1 cellular context compared by ENCODE assay signal in the genomic region with DNA sequence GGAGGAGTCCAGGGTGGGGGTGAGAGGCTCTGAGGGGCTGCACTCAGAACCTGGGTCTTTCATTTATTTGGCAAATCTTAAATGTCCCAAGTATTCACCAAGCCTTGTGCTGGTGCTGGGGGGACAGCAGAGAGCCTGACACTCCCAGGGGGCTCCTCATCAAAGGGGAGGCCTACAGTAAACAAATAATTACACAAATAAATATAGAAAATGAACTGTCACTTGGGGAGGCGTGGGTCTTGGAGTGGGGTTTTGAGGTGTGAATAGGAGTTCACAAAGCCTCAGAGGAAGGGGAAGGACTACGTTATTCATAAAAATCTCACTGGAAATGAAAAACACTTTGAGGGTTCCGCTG.
TF ChIP-seq lines count a peak whose summit lies in the region.

No MANE protein-coding gene starts in this region.

TF ChIP-seq in GM23338, 12 proteins besides CTCF, POLR2A, EP300 and RAD21:
- TF ChIP-seq, protein P1, sequence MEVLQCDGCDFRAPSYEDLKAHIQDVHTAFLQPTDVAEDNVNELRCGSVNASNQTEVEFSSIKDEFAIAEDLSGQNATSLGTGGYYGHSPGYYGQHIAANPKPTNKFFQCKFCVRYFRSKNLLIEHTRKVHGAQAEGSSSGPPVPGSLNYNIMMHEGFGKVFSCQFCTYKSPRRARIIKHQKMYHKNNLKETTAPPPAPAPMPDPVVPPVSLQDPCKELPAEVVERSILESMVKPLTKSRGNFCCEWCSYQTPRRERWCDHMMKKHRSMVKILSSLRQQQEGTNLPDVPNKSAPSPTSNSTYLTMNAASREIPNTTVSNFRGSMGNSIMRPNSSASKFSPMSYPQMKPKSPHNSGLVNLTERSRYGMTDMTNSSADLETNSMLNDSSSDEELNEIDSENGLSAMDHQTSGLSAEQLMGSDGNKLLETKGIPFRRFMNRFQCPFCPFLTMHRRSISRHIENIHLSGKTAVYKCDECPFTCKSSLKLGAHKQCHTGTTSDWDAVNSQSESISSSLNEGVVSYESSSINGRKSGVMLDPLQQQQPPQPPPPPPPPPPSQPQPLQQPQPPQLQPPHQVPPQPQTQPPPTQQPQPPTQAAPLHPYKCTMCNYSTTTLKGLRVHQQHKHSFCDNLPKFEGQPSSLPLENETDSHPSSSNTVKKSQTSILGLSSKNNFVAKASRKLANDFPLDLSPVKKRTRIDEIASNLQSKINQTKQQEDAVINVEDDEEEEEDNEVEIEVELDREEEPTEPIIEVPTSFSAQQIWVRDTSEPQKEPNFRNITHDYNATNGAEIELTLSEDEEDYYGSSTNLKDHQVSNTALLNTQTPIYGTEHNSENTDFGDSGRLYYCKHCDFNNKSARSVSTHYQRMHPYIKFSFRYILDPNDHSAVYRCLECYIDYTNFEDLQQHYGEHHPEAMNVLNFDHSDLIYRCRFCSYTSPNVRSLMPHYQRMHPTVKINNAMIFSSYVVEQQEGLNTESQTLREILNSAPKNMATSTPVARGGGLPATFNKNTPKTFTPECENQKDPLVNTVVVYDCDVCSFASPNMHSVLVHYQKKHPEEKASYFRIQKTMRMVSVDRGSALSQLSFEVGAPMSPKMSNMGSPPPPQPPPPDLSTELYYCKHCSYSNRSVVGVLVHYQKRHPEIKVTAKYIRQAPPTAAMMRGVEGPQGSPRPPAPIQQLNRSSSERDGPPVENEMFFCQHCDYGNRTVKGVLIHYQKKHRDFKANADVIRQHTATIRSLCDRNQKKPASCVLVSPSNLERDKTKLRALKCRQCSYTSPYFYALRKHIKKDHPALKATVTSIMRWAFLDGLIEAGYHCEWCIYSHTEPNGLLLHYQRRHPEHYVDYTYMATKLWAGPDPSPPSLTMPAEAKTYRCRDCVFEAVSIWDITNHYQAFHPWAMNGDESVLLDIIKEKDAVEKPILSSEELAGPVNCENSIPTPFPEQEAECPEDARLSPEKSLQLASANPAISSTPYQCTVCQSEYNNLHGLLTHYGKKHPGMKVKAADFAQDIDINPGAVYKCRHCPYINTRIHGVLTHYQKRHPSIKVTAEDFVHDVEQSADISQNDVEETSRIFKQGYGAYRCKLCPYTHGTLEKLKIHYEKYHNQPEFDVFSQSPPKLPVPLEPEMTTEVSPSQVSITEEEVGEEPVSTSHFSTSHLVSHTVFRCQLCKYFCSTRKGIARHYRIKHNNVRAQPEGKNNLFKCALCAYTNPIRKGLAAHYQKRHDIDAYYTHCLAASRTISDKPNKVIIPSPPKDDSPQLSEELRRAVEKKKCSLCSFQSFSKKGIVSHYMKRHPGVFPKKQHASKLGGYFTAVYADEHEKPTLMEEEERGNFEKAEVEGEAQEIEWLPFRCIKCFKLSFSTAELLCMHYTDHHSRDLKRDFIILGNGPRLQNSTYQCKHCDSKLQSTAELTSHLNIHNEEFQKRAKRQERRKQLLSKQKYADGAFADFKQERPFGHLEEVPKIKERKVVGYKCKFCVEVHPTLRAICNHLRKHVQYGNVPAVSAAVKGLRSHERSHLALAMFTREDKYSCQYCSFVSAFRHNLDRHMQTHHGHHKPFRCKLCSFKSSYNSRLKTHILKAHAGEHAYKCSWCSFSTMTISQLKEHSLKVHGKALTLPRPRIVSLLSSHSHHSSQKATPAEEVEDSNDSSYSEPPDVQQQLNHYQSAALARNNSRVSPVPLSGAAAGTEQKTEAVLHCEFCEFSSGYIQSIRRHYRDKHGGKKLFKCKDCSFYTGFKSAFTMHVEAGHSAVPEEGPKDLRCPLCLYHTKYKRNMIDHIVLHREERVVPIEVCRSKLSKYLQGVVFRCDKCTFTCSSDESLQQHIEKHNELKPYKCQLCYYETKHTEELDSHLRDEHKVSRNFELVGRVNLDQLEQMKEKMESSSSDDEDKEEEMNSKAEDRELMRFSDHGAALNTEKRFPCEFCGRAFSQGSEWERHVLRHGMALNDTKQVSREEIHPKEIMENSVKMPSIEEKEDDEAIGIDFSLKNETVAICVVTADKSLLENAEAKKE (CRISPR knock-in tag; IDR thresholded peaks at IDR 0.05): no peak
- no peak for TF ChIP-seq EZH2phosphoT487 (IDR thresholded peaks at IDR 0.05; ENCODE audit: unreplicated experiment)
- TF ChIP-seq, protein P2, sequence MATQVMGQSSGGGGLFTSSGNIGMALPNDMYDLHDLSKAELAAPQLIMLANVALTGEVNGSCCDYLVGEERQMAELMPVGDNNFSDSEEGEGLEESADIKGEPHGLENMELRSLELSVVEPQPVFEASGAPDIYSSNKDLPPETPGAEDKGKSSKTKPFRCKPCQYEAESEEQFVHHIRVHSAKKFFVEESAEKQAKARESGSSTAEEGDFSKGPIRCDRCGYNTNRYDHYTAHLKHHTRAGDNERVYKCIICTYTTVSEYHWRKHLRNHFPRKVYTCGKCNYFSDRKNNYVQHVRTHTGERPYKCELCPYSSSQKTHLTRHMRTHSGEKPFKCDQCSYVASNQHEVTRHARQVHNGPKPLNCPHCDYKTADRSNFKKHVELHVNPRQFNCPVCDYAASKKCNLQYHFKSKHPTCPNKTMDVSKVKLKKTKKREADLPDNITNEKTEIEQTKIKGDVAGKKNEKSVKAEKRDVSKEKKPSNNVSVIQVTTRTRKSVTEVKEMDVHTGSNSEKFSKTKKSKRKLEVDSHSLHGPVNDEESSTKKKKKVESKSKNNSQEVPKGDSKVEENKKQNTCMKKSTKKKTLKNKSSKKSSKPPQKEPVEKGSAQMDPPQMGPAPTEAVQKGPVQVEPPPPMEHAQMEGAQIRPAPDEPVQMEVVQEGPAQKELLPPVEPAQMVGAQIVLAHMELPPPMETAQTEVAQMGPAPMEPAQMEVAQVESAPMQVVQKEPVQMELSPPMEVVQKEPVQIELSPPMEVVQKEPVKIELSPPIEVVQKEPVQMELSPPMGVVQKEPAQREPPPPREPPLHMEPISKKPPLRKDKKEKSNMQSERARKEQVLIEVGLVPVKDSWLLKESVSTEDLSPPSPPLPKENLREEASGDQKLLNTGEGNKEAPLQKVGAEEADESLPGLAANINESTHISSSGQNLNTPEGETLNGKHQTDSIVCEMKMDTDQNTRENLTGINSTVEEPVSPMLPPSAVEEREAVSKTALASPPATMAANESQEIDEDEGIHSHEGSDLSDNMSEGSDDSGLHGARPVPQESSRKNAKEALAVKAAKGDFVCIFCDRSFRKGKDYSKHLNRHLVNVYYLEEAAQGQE (IDR thresholded peaks at IDR 0.05; ENCODE audit: unreplicated experiment): no peak
- TF ChIP-seq CREB1 (CRISPR knock-in tag; IDR thresholded peaks at IDR 0.05; ENCODE audit: low read depth): no peak
- no peak for TF ChIP-seq NANOG (IDR thresholded peaks at IDR 0.05; ENCODE audit: borderline replicate concordance)
- TF ChIP-seq ZNF331 (CRISPR knock-in tag; IDR thresholded peaks at IDR 0.05; ENCODE audit: low read depth): no peak
- no peak for TF ChIP-seq JUNB (IDR thresholded peaks at IDR 0.05; ENCODE audit: unreplicated experiment)
- no peak for TF ChIP-seq ZNF114 (CRISPR knock-in tag; IDR thresholded peaks at IDR 0.05)
